Comparison of ENCODE assay signal across 1 cellular context in the genomic region with DNA sequence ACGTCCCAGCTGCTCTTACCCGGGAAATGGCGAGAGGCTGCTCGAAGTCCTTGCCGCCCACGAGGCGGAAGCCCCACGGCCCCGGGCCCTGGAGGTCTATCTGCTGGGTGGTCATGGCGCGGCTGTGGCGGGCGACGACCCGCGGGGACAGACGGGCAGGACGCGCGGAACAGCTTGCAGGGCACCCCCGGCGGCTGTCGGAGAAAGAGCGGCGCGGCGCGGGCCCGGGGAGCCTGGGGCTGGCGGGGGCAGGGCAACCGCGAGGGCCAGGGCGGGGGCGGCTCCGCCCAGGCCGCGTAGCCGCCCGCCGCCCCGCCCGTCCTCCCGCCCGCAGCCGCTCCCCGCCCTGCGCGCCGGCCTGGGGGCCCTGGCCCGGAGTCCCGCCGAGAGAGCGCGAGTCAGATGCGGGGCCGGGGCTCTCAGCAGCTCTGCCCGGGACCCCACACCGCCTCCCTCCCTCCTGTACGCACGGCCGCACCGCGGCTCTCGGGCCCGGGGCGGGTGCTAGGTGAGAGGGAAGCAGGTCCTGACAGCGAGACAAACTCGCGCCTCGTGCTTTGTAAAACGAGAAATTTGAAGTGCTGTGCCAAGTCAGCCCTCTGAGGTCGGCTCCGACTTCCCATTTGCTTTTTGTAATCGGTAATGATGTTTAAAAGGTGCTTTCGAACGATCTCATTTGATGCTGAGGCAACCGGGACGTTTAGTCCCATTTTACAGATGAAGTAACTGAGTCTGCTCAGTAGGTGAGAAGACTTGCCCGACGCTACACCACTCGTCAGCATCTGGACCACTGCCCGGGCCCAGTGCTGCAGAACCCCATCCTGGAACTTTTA.
TF ChIP-seq lines count a peak whose summit lies in the region.

A gene with protein sequence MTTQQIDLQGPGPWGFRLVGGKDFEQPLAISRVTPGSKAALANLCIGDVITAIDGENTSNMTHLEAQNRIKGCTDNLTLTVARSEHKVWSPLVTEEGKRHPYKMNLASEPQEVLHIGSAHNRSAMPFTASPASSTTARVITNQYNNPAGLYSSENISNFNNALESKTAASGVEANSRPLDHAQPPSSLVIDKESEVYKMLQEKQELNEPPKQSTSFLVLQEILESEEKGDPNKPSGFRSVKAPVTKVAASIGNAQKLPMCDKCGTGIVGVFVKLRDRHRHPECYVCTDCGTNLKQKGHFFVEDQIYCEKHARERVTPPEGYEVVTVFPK (minus strand): TSS at position 203 of the 833 bp plus-strand sequence. CDS start 88 bp downstream, at position 115.

TF ChIP-seq in HepG2, 621 proteins besides CTCF, POLR2A, EP300 and RAD21 (continued from another document and continues in another):
- TF ChIP-seq ERF (CRISPR knock-in tag; IDR thresholded peaks at IDR 0.05) (peak; percentile 38), SMAD1 (CRISPR knock-in tag; IDR thresholded peaks at IDR 0.05; ENCODE audit: borderline replicate concordance, low read depth) (no peak), ZNF777 (CRISPR knock-in tag; IDR thresholded peaks at IDR 0.05) (peak; percentile 90), ZNF431 (CRISPR knock-in tag; IDR thresholded peaks at IDR 0.05; ENCODE audit: borderline replicate concordance, low read depth) (0 out of 2 replicates have a peak, but pooled peaks have one; percentile 70), ZNF883 (CRISPR knock-in tag; IDR thresholded peaks at IDR 0.05; ENCODE audit: not compliant biosample characterization) (peak; percentile 75), POLR2AphosphoS5 (IDR thresholded peaks at IDR 0.05; ENCODE audit: low read depth, low read length) (peak; percentile 64), RFXAP (CRISPR knock-in tag; IDR thresholded peaks at IDR 0.05; ENCODE audit: borderline replicate concordance) (peak; percentile 27; the same call in 1 of the 2 replicates), ZNF652 (CRISPR knock-in tag; IDR thresholded peaks at IDR 0.05; ENCODE audit: borderline replicate concordance, low read depth) (no peak), LBX2 (CRISPR knock-in tag; IDR thresholded peaks at IDR 0.05; ENCODE audit: borderline replicate concordance) (peak; percentile 33; the same call in 1 of the 2 replicates), ZNF232 (CRISPR knock-in tag; IDR thresholded peaks at IDR 0.05; ENCODE audit: borderline replicate concordance) (no peak), IKZF4 (CRISPR knock-in tag; IDR thresholded peaks at IDR 0.05; ENCODE audit: borderline replicate concordance, low read depth, not compliant biosample characterization) (peak; percentile 7), ZFP36L2 (CRISPR knock-in tag; IDR thresholded peaks at IDR 0.05) (0 out of 2 replicates have a peak, but pooled peaks have one; percentile 40), ZNF331 (CRISPR knock-in tag; IDR thresholded peaks at IDR 0.05) (no peak), ZNF614 (CRISPR knock-in tag; IDR thresholded peaks at IDR 0.05; ENCODE audit: borderline replicate concordance) (0 out of 2 replicates have a peak, but pooled peaks have one; percentile 15), KLF11 (CRISPR knock-in tag; IDR thresholded peaks at IDR 0.05) (no peak), ZNF414 (CRISPR knock-in tag; IDR thresholded peaks at IDR 0.05) (0 out of 2 replicates have a peak, but pooled peaks have one; percentile 54), ZMYM3 (CRISPR knock-in tag; IDR thresholded peaks at IDR 0.05) (peak; percentile 97), JUNB (CRISPR knock-in tag; IDR thresholded peaks at IDR 0.05; ENCODE audit: borderline replicate concordance) (0 out of 2 replicates have a peak, but pooled peaks have one; percentile 20), RAD51 (IDR thresholded peaks at IDR 0.05; ENCODE audit: borderline replicate concordance) (no peak), ZNF530 (CRISPR knock-in tag; IDR thresholded peaks at IDR 0.05; ENCODE audit: low read depth) (no peak), NFATC3 (CRISPR knock-in tag; IDR thresholded peaks at IDR 0.05) (no peak), ZNF703 (CRISPR knock-in tag; IDR thresholded peaks at IDR 0.05; ENCODE audit: borderline replicate concordance) (no peak), YEATS4 (CRISPR knock-in tag; IDR thresholded peaks at IDR 0.05; ENCODE audit: borderline replicate concordance) (peak; percentile 82), ZKSCAN8 (CRISPR knock-in tag; IDR thresholded peaks at IDR 0.05; ENCODE audit: borderline replicate concordance) (no peak; the same call in 1 of the 2 replicates), ZNF788 (CRISPR knock-in tag; IDR thresholded peaks at IDR 0.05; ENCODE audit: borderline replicate concordance) (peak; percentile 74; the same call in 1 of the 2 replicates), ZNF572 (CRISPR knock-in tag; IDR thresholded peaks at IDR 0.05) (no peak), GATA4 (IDR thresholded peaks at IDR 0.05; ENCODE audit: borderline replicate concordance, low read depth) (0 out of 2 replicates have a peak, but pooled peaks have one; percentile 25), THAP8 (CRISPR knock-in tag; IDR thresholded peaks at IDR 0.05; ENCODE audit: borderline replicate concordance) (peak; percentile 27; the same call in 1 of the 2 replicates), HNRNPK (IDR thresholded peaks at IDR 0.05; ENCODE audit: low read depth, low read length, poor library complexity, severe bottlenecking) (peak; percentile 10), KIAA2018 (CRISPR knock-in tag; IDR thresholded peaks at IDR 0.05; ENCODE audit: borderline replicate concordance) (no peak), ZNF562 (CRISPR knock-in tag; IDR thresholded peaks at IDR 0.05; ENCODE audit: borderline replicate concordance) (no peak), ZNF780A (CRISPR knock-in tag; IDR thresholded peaks at IDR 0.05) (0 out of 2 replicates have a peak, but pooled peaks have one; percentile 27), KDM1A (CRISPR knock-in tag; IDR thresholded peaks at IDR 0.05) (peak; percentile 91; the same call in 1 of the 2 replicates), FOXA3 (CRISPR knock-in tag; IDR thresholded peaks at IDR 0.05) (no peak), SAP130 (CRISPR knock-in tag; IDR thresholded peaks at IDR 0.05; ENCODE audit: low read depth) (peak; percentile 53), SP1 (IDR thresholded peaks at IDR 0.05) (no peak), SP1 (CRISPR knock-in tag; IDR thresholded peaks at IDR 0.05) (0 out of 2 replicates have a peak, but pooled peaks have one; percentile 18)
- TF ChIP-seq, protein P1, sequence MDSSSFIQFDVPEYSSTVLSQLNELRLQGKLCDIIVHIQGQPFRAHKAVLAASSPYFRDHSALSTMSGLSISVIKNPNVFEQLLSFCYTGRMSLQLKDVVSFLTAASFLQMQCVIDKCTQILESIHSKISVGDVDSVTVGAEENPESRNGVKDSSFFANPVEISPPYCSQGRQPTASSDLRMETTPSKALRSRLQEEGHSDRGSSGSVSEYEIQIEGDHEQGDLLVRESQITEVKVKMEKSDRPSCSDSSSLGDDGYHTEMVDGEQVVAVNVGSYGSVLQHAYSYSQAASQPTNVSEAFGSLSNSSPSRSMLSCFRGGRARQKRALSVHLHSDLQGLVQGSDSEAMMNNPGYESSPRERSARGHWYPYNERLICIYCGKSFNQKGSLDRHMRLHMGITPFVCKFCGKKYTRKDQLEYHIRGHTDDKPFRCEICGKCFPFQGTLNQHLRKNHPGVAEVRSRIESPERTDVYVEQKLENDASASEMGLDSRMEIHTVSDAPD (CRISPR knock-in tag; IDR thresholded peaks at IDR 0.05) = no peak
- TF ChIP-seq, protein P2, sequence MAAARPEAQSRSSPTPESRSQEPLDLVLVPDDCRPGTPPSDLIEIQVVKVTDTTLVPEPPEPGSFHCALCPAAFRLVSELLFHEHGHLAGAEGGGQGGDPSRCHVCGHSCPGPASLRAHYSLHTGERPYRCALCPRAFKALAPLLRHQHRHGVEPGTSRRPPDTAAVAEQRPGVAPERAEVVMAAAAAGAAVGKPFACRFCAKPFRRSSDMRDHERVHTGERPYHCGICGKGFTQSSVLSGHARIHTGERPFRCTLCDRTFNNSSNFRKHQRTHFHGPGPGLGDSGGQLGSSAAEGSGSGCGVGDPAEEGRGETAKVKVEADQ (CRISPR knock-in tag; IDR thresholded peaks at IDR 0.05; ENCODE audit: borderline replicate concordance) = 0 out of 2 replicates have a peak, but pooled peaks have one; percentile 57
- TF ChIP-seq, protein P3, sequence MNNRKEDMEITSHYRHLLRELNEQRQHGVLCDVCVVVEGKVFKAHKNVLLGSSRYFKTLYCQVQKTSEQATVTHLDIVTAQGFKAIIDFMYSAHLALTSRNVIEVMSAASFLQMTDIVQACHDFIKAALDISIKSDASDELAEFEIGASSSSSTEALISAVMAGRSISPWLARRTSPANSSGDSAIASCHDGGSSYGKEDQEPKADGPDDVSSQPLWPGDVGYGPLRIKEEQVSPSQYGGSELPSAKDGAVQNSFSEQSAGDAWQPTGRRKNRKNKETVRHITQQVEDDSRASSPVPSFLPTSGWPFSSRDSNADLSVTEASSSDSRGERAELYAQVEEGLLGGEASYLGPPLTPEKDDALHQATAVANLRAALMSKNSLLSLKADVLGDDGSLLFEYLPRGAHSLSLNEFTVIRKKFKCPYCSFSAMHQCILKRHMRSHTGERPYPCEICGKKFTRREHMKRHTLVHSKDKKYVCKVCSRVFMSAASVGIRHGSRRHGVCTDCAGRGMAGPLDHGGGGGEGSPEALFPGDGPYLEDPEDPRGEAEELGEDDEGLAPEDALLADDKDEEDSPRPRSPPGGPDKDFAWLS (CRISPR knock-in tag; IDR thresholded peaks at IDR 0.05; ENCODE audit: borderline replicate concordance) = no peak
